Comparison of ENCODE assay signal across 21 cellular contexts in genomic region chr18:34951625-34952379, GRCh38.
"Had no signal": no experiment of that assay in that cellular context is flagged by ENCODE, and none has a peak within 500 bp of the region (broad histone marks: within the 10 kb centered on the region; RNA-seq: fewer than 3 reads in every experiment).

No MANE protein-coding gene starts in this region.

- H3K4me3 ChIP-seq: left lung, prostate gland, right atrium auricular region, sigmoid colon, spleen, testis, tibial artery, upper lobe of left lung, vagina had no signal

- FAIRE-seq: frontal cortex, kidney had no signal

- H3K36me3 ChIP-seq: left lung, prostate gland, right atrium auricular region, sigmoid colon, spleen, tibial artery, upper lobe of left lung, vagina had no signal

- DNase-seq: cortex of kidney; hypothalamus; kidney; left lung; mesenchymal stem cell; naive thymus-derived CD8-positive, alpha-beta T cell; nephron progenitor cell; nucleus accumbens; sigmoid colon; spleen; stimulated activated CD4-positive, alpha-beta T cell treated with anti-CD3 and anti-CD28 coated beads, Interleukin-4, amount 100 ng/mL, for 4 hours; stimulated activated naive CD8-positive, alpha-beta T cell treated with anti-CD3 and anti-CD28 coated beads, Interleukin-15, Interleukin-2, amounts not matched to agents 100 U/mL and 50 U/mL, for 24 hours; substantia nigra; testis; tibial artery; upper lobe of left lung had no signal

- H3K27me3 ChIP-seq: left lung, right atrium auricular region, sigmoid colon, spleen, testis, tibial artery, upper lobe of left lung, vagina had no signal

- H3K4me1 ChIP-seq: left lung, prostate gland, right atrium auricular region, spleen, testis, vagina had no signal

- H3K9me3 ChIP-seq: left lung, prostate gland, sigmoid colon, testis, tibial artery, upper lobe of left lung, vagina had no signal

- H3K27ac ChIP-seq: left lung, prostate gland, right atrium auricular region, sigmoid colon, spleen, testis, tibial artery, upper lobe of left lung, vagina had no signal

- ATAC-seq: left lung; naive thymus-derived CD8-positive, alpha-beta T cell; stimulated activated memory B cell treated with anti-CD40 and anti-IgM and Interleukin-4, amounts not matched to agents 10 μg/mL and 1 μg/mL and 100 μg/mL, for 72 hours; stimulated activated naive CD8-positive, alpha-beta T cell treated with anti-CD3 and anti-CD28 coated beads, Interleukin-15, Interleukin-2, amounts not matched to agents 100 U/mL and 50 U/mL, for 24 hours had no signal
